Comparison of ENCODE assay signal across 23 cellular contexts in the genomic region with DNA sequence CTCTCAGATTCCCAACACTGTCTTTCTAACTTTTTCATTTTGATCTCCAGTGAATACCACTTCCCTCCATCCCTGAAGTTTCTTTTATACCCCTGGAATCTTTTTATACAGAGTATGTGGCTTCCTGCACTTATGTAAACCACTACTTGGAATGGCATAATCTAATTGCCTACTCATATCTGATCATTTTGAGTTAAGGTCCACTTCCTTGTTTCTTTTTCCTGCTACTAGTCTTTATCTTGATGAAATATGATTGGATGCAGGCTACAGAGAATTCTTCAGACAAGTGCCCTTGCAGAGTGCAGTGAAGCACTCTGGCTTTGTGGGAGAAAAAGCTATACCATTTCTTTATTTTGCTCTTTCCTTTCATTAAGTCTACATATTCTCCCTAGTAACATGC.
DNase-seq lines count a peak whose midpoint lies in the region; ATAC-seq and TF ChIP-seq lines count a peak whose summit lies in the region.
"Had no signal": no experiment of that assay in that cellular context is flagged by ENCODE, and none has a peak within 500 bp of the region (broad histone marks: within the 10 kb centered on the region; RNA-seq: fewer than 3 reads in every experiment).

No MANE protein-coding gene starts in this region.

- ATAC-seq in GM23338: no peak
- peak; percentile 48 for ATAC-seq in left colon
- no peak for ATAC-seq in GM21619 (IDR thresholded peaks at IDR 0.05; ENCODE audit: unreplicated experiment)
- ATAC-seq: HCT116 had no signal

- no peak overlapping the region for H3K27ac Mint-ChIP-seq in GM23338

- no peaks in the 10 kb centered on the region for H3K4me1 ChIP-seq in GM23338 (ENCODE audit: insufficient read depth)

- peak overlapping the region; percentile 49; the same call in 1 of the 2 replicates for H2AFZ ChIP-seq in GM23338
- H2AFZ ChIP-seq: PC-9 had no signal

- peaks cover 1% of the 10 kb centered on the region for H3K27me3 Mint-ChIP-seq in GM23338 (ENCODE audit: insufficient read depth, low read depth, poor library complexity)

- H3K36me3 Mint-ChIP-seq in GM23338 (ENCODE audit: low read depth): peaks cover 9% of the 10 kb centered on the region; the same call in 2 of the 3 replicates

- H3K36me3 ChIP-seq in GM23338 (ENCODE audit: insufficient read depth): no peaks in the 10 kb centered on the region; the same call in 1 of the 2 replicates
- H3K36me3 ChIP-seq: SJSA1 had no signal

- no peak overlapping the region for H3K4me3 Mint-ChIP-seq in GM23338

- H4K20me1 ChIP-seq in GM23338 (replicated peaks; ENCODE audit: insufficient read depth): no peaks in the 10 kb centered on the region

- H3K27me3 ChIP-seq in GM23338 (ENCODE audit: insufficient read depth): no peaks in the 10 kb centered on the region
- H3K27me3 ChIP-seq: SJSA1 had no signal

- no peak overlapping the region for H3K4me2 ChIP-seq in GM23338
- H3K4me2 ChIP-seq: PC-9 had no signal

- peaks cover 16% of the 10 kb centered on the region for H3K9me3 Mint-ChIP-seq in GM23338

- H3K27ac ChIP-seq in GM23338 (ENCODE audit: low read depth): no peak overlapping the region
- H3K27ac ChIP-seq: PC-9, SJSA1 had no signal

- H3K4me1 Mint-ChIP-seq in GM23338: no peaks in the 10 kb centered on the region

- peaks cover 13% of the 10 kb centered on the region; the same call in 1 of the 2 replicates for H3K9me2 ChIP-seq in GM23338 (ENCODE audit: insufficient read depth)

- DNase-seq in GM23338 (ENCODE audit: low spot score): no peak
- DNase-seq in left colon: no peak
- peak; percentile 14 for DNase-seq in renal cortical epithelial cell (ENCODE audit: low read depth)
- no peak for DNase-seq in activated naive CD4-positive, alpha-beta T cell treated with anti-CD3 and anti-CD28 coated beads, Interleukin-2, amount 50 U/mL, for 16 hours
- DNase-seq in activated CD4-positive, CD25-positive, alpha-beta regulatory T cell (lab: John Stamatoyannopoulos, UW): no peak
- DNase-seq in NCI-H526 (lab: John Stamatoyannopoulos, UW): no peak
- DNase-seq: ACHN, DMS53, Karpas-422, MV-4-11, NCI-H1105, NCI-H146, NCI-H1930, NCI-H2107, NCI-H524, NCI-H774, PC-9, Right ventricle myocardium superior, RPMI8226 had no signal

- intact Hi-C loops in left colon (cut with DNase I, micrococcal nuclease): no loop called here

- H3K79me2 ChIP-seq in GM23338 (replicated peaks; ENCODE audit: insufficient read depth): no peaks in the 10 kb centered on the region

- no peak overlapping the region for H3K4me3 ChIP-seq in GM23338
- H3K4me3 ChIP-seq: PC-9, SJSA1 had no signal

- no peaks in the 10 kb centered on the region for H3F3A ChIP-seq in GM23338 (replicated peaks; ENCODE audit: low read depth)

- no peak for TF ChIP-seq CTCF in GM23338 (conservative IDR thresholded peaks at IDR 0.05; ENCODE audit: low read depth in 2 of 2)

TF ChIP-seq in GM23338, 12 proteins besides CTCF, POLR2A, EP300 and RAD21 (continues in another document):
- TF ChIP-seq NANOG (IDR thresholded peaks at IDR 0.05; ENCODE audit: borderline replicate concordance) (no peak), ZNF331 (CRISPR knock-in tag; IDR thresholded peaks at IDR 0.05; ENCODE audit: low read depth) (no peak), POLR2AphosphoS5 (IDR thresholded peaks at IDR 0.05; ENCODE audit: low read depth) (no peak), STAT1 (IDR thresholded peaks at IDR 0.05; ENCODE audit: unreplicated experiment) (no peak), EZH2phosphoT487 (IDR thresholded peaks at IDR 0.05; ENCODE audit: unreplicated experiment) (no peak), EZH2 (IDR thresholded peaks at IDR 0.05; ENCODE audit: low read depth, unreplicated experiment) (no peak), ZNF114 (CRISPR knock-in tag; IDR thresholded peaks at IDR 0.05) (no peak), JUNB (IDR thresholded peaks at IDR 0.05; ENCODE audit: unreplicated experiment) (no peak)
- TF ChIP-seq, protein P1, sequence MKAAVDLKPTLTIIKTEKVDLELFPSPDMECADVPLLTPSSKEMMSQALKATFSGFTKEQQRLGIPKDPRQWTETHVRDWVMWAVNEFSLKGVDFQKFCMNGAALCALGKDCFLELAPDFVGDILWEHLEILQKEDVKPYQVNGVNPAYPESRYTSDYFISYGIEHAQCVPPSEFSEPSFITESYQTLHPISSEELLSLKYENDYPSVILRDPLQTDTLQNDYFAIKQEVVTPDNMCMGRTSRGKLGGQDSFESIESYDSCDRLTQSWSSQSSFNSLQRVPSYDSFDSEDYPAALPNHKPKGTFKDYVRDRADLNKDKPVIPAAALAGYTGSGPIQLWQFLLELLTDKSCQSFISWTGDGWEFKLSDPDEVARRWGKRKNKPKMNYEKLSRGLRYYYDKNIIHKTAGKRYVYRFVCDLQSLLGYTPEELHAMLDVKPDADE (IDR thresholded peaks at IDR 0.05): no peak
- TF ChIP-seq, protein P2, sequence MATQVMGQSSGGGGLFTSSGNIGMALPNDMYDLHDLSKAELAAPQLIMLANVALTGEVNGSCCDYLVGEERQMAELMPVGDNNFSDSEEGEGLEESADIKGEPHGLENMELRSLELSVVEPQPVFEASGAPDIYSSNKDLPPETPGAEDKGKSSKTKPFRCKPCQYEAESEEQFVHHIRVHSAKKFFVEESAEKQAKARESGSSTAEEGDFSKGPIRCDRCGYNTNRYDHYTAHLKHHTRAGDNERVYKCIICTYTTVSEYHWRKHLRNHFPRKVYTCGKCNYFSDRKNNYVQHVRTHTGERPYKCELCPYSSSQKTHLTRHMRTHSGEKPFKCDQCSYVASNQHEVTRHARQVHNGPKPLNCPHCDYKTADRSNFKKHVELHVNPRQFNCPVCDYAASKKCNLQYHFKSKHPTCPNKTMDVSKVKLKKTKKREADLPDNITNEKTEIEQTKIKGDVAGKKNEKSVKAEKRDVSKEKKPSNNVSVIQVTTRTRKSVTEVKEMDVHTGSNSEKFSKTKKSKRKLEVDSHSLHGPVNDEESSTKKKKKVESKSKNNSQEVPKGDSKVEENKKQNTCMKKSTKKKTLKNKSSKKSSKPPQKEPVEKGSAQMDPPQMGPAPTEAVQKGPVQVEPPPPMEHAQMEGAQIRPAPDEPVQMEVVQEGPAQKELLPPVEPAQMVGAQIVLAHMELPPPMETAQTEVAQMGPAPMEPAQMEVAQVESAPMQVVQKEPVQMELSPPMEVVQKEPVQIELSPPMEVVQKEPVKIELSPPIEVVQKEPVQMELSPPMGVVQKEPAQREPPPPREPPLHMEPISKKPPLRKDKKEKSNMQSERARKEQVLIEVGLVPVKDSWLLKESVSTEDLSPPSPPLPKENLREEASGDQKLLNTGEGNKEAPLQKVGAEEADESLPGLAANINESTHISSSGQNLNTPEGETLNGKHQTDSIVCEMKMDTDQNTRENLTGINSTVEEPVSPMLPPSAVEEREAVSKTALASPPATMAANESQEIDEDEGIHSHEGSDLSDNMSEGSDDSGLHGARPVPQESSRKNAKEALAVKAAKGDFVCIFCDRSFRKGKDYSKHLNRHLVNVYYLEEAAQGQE (IDR thresholded peaks at IDR 0.05; ENCODE audit: unreplicated experiment): no peak

TF ChIP-seq in PFSK-1, 5 proteins besides CTCF, POLR2A, EP300 and RAD21:
- TF ChIP-seq SIN3A (IDR thresholded peaks at IDR 0.05; ENCODE audit: borderline replicate concordance, insufficient read depth, low read length) (no peak), POLR2AphosphoS5 (IDR thresholded peaks at IDR 0.05; ENCODE audit: low read depth, low read length) (no peak), TAF1 (IDR thresholded peaks at IDR 0.05; ENCODE audit: borderline replicate concordance, insufficient read depth, low read length) (peak; percentile 58; the same call in 1 of the 2 replicates), FOXP2 (optimal IDR thresholded peaks at IDR 0.05; ENCODE audit: borderline replicate concordance, extremely low read depth, extremely low read length, insufficient read depth) (no peak)
- TF ChIP-seq, protein P2 (IDR thresholded peaks at IDR 0.05; ENCODE audit: insufficient read depth in 1 of 2, low read depth in 2 of 2, low read length in 2 of 2): 0 out of 4 replicates have a peak, but pooled peaks of 1 of the 2 experiments have one; percentile 23
